ENCODE assay signal across 1 cellular context in genomic region chr4:47914219-47914925, GRCh38.
A peak's percentile ranks its signal among the peaks of the same experiment; 100 is the strongest.
TF ChIP-seq lines count a peak whose summit lies in the region.

Gene NFXL1 (minus strand): TSS chr4:47914583. CDS start chr4:47914203, 380 bp downstream.

TF ChIP-seq in HEK293, 187 proteins besides CTCF, POLR2A, EP300 and RAD21 (continued from another document):
- no peak for TF ChIP-seq ZNF148 (tag by site-specific recombination; IDR thresholded peaks at IDR 0.05; ENCODE audit: borderline replicate concordance)
- 0 out of 2 replicates have a peak, but pooled peaks have one; percentile 29 for TF ChIP-seq KLF1 (tag by site-specific recombination; IDR thresholded peaks at IDR 0.05)
- TF ChIP-seq ZNF558 (tag by site-specific recombination; IDR thresholded peaks at IDR 0.05) = no peak
- TF ChIP-seq GLI2 (tag by site-specific recombination; IDR thresholded peaks at IDR 0.05; ENCODE audit: borderline replicate concordance, low read depth) = no peak
- TF ChIP-seq ZNF398 (tag by site-specific recombination; IDR thresholded peaks at IDR 0.05) = no peak
- no peak for TF ChIP-seq PRDM6 (tag by site-specific recombination; IDR thresholded peaks at IDR 0.05)
- no peak; the same call in 1 of the 2 replicates for TF ChIP-seq KLF7 (tag by site-specific recombination; IDR thresholded peaks at IDR 0.05; ENCODE audit: borderline replicate concordance)
- TF ChIP-seq ZNF449 (tag by site-specific recombination; IDR thresholded peaks at IDR 0.05) = no peak
- no peak for TF ChIP-seq ZNF248 (tag by site-specific recombination; IDR thresholded peaks at IDR 0.05)
- no peak for TF ChIP-seq ZNF292 (tag by site-specific recombination; IDR thresholded peaks at IDR 0.05; ENCODE audit: borderline replicate concordance, low read depth)
- TF ChIP-seq ZNF529 (tag by site-specific recombination; IDR thresholded peaks at IDR 0.05; ENCODE audit: insufficient replicate concordance) = no peak
- no peak for TF ChIP-seq ZNF311 (tag by site-specific recombination; IDR thresholded peaks at IDR 0.05; ENCODE audit: borderline replicate concordance)
- TF ChIP-seq GLIS1 (tag by site-specific recombination; IDR thresholded peaks at IDR 0.05) = peak; percentile 85
- TF ChIP-seq OSR2 (tag by site-specific recombination; IDR thresholded peaks at IDR 0.05) = no peak
- no peak for TF ChIP-seq ZBTB17 (tag by site-specific recombination; IDR thresholded peaks at IDR 0.05)
- TF ChIP-seq ZBTB48 (tag by site-specific recombination; IDR thresholded peaks at IDR 0.05) = peak; percentile 74
- 0 out of 2 replicates have a peak, but pooled peaks have one; percentile 14 for TF ChIP-seq ZNF580 (tag by site-specific recombination; IDR thresholded peaks at IDR 0.05)
- no peak for TF ChIP-seq ZNF121 (tag by site-specific recombination; IDR thresholded peaks at IDR 0.05)
- no peak for TF ChIP-seq PRDM2 (tag by site-specific recombination; IDR thresholded peaks at IDR 0.05; ENCODE audit: borderline replicate concordance)
- no peak for TF ChIP-seq ZNF785 (tag by site-specific recombination; IDR thresholded peaks at IDR 0.05)
- TF ChIP-seq ZNF561 (tag by site-specific recombination; IDR thresholded peaks at IDR 0.05; ENCODE audit: borderline replicate concordance) = peak; percentile 20; the same call in 1 of the 2 replicates
- no peak; the same call in none of the 2 replicates for TF ChIP-seq INSM2 (tag by site-specific recombination; IDR thresholded peaks at IDR 0.05)
- TF ChIP-seq ZNF48 (tag by site-specific recombination; IDR thresholded peaks at IDR 0.05) = no peak
- peak; percentile 95 for TF ChIP-seq ZBTB11 (tag by site-specific recombination; conservative IDR thresholded peaks at IDR 0.05; ENCODE audit: low read depth)
- no peak for TF ChIP-seq ZNF302 (tag by site-specific recombination; IDR thresholded peaks at IDR 0.05; ENCODE audit: low read depth)
- TF ChIP-seq ZBTB26 (tag by site-specific recombination; optimal IDR thresholded peaks at IDR 0.05) = peak; percentile 58
- TF ChIP-seq PBX3 (CRISPR knock-in tag; IDR thresholded peaks at IDR 0.05) = no peak
- TF ChIP-seq ZNF514 (tag by site-specific recombination; IDR thresholded peaks at IDR 0.05) = no peak
- peak; percentile 45; the same call in 1 of the 2 replicates for TF ChIP-seq ZNF629 (tag by site-specific recombination; IDR thresholded peaks at IDR 0.05)
